In the genomic region with DNA sequence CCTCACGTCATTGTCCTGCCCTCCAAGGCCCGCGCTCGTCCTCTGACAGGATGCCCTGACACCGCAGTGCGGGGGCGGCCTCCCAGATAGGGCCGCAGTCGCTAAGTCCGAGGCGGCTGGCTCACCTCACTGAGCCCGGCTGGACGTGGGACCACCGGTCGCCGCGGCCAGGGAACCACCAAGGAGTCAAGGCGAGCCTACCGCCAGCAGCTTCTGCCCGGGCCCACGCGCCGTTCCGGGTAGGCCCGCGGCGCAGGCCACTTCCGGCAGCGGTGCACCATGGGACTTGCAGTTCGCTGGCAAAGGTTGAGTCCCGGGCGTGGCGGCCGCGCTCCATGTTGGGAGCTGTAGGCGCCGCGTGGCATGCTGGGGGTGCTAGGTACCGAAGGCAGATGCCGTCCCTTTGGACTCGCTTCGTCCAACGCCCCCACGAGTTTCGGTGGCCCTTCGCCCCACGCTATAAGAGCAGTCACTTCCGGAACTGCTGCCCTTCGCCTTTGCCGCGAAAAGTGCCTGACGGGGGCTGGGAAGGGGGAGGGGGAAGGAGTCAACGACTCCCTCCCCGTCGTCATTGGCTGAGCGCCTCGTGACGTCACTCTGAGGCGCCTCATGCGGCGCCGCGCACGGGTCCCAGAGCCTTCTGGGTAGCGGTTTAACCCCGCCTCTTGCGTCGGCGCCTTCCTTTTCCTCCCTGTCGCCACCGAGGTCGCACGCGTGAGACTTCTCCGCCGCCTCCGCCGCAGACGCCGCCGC, we compare ENCODE assay signal across 8 cellular contexts. TPM values are rescaled to one million over a fixed set of nuclear protein-coding genes. Genes with fewer than 3 reads are reported as not detected.
DNase-seq lines count a peak whose midpoint lies in the region; ATAC-seq, FAIRE-seq and TF ChIP-seq lines count a peak whose summit lies in the region.

Gene RPLP2 (plus strand): TSS at position 681 of the 753 bp plus-strand sequence. CDS start 268 bp downstream, outside the sequence.

- intact Hi-C loops in adrenal gland (cut with DNase I) = no loop called here
- intact Hi-C loops in heart right ventricle (cut with DNase I) = loop anchor here in 4 of 10 donors (2.0 to 5.0 kb wide), 2 partner anchors 33 kb away; partner anchors contain the start of genes POLR2L (in 4 of the 4) and TSPAN4 (in 4 of the 4)
- intact Hi-C loops in posterior vena cava (cut with DNase I) = loop anchor here in 1 of 2 donors (10.0 kb wide), 1 partner anchor 65 kb away; the partner anchor contains the start of gene TALDO1
- intact Hi-C loops in upper lobe of right lung (cut with DNase I) = no loop called here

- FAIRE-seq in GM12891 (lab: Jason Lieb, UNC) = peak; percentile 100

- H3K27me3 ChIP-seq in adrenal gland (no peaks in the 10 kb centered on the region), heart right ventricle (no peaks in the 10 kb centered on the region), upper lobe of right lung (no peaks in the 10 kb centered on the region)

- H3K4me3 ChIP-seq in adrenal gland = peak within 1 kb of the TSS; percentile 66 to 96 (median 75)
- H3K4me3 ChIP-seq in heart right ventricle = peak within 1 kb of the TSS; percentile 47 to 99 (median 92)
- H3K4me3 ChIP-seq in upper lobe of right lung = peak within 1 kb of the TSS; percentile 100

- ATAC-seq in HG02852 (IDR thresholded peaks at IDR 0.05; ENCODE audit: unreplicated experiment) (peak; percentile 65), heart right ventricle (peak; percentile 88 to 96 (median 94)), upper lobe of right lung (peak; percentile 92)

- H3K9me3 ChIP-seq in adrenal gland (replicated peaks in 1 of 3) (no peaks in the 10 kb centered on the region), heart right ventricle (no peaks in the 10 kb centered on the region), upper lobe of right lung (no peaks in the 10 kb centered on the region)

- H3K27ac ChIP-seq in adrenal gland = peak within 1 kb of the TSS; percentile 95 to 98 (median 97)
- peak within 1 kb of the TSS; percentile 92 to 99 (median 96) for H3K27ac ChIP-seq in heart right ventricle
- H3K27ac ChIP-seq in upper lobe of right lung = peak within 1 kb of the TSS; percentile 97

- no peak for TF ChIP-seq CTCF in adrenal gland (IDR thresholded peaks at IDR 0.05)
- TF ChIP-seq CTCF in heart right ventricle (IDR thresholded peaks at IDR 0.05) = no peak
- TF ChIP-seq CTCF in upper lobe of right lung (IDR thresholded peaks at IDR 0.05) = no peak

- peak; percentile 92 for TF ChIP-seq POLR2A in GM12891 (IDR thresholded peaks at IDR 0.05; ENCODE audit: low read depth, low read length)
- peak; percentile 87 to 88 for TF ChIP-seq POLR2A in adrenal gland (IDR thresholded peaks at IDR 0.05)

- peaks cover 0 to 26% of the 10 kb centered on the region in 2 donors for H3K36me3 ChIP-seq in adrenal gland (replicated peaks in 1 of 2)
- H3K36me3 ChIP-seq in heart right ventricle = peaks cover 0 to 35% (median 23%) of the 10 kb centered on the region in 9 donors
- H3K36me3 ChIP-seq in upper lobe of right lung = peaks cover 32% of the 10 kb centered on the region

- H3K4me1 ChIP-seq in adrenal gland (replicated peaks in 1 of 2) (peaks cover 25 to 36% of the 10 kb centered on the region in 2 donors), heart right ventricle (peaks cover 8 to 49% (median 36%) of the 10 kb centered on the region in 9 donors), upper lobe of right lung (peaks cover 31% of the 10 kb centered on the region)

- WGBS in adrenal gland, 4 donors = 0 to 1% (median 0%) methylated on average over 6 to 81 of the region's 81 CpGs
- 0 to 1% methylated on average over 78 to 81 of the region's 81 CpGs for WGBS in heart right ventricle, 2 donors

- peak; percentile 99 for DNase-seq in GM12891 (ENCODE audit: insufficient read length, low spot score)
- DNase-seq in NCI-H146 (lab: John Stamatoyannopoulos, UW) = peak; percentile 96
- peak; percentile 93 to 98 (median 96) for DNase-seq in T-helper 1 cell
- DNase-seq in adrenal gland = peak; percentile 98 to 99 (median 98)
- peak; percentile 98 to 99 for DNase-seq in heart right ventricle
- DNase-seq in posterior vena cava (ENCODE audit: low spot score) = peak; percentile 100
- peak; percentile 99 for DNase-seq in upper lobe of right lung

TF ChIP-seq in GM12891, 5 proteins besides CTCF, POLR2A, EP300 and RAD21:
- TF ChIP-seq TAF1 (IDR thresholded peaks at IDR 0.05; ENCODE audit: low read depth, low read length) (peak; percentile 97), PAX5 (IDR thresholded peaks at IDR 0.05; ENCODE audit: insufficient read depth, low read length, severe bottlenecking) (peak; percentile 21), POLR2AphosphoS5 (IDR thresholded peaks at IDR 0.05; ENCODE audit: low read depth, low read length) (peak; percentile 94), POU2F2 (IDR thresholded peaks at IDR 0.05; ENCODE audit: low read depth, low read length) (peak; percentile 42; the same call in 1 of the 2 replicates), SPI1 (IDR thresholded peaks at IDR 0.05; ENCODE audit: low read depth, low read length) (no peak)

RNA-seq across cellular contexts. Expression of gene RPLP2, which starts in this region (rescaled TPM):
- 4,539 TPM for polyA plus RNA-seq in GM12891 (2012; ENCODE audit: low read depth, missing spikeins)
- total RNA-seq in adrenal gland (1,000 to 10,000 TPM in 4 of 8 donors, 100 to 1,000 TPM in 4; 190 to 2,046 (median 1,187) TPM), heart right ventricle (1,000 to 10,000 TPM in 3 of 10 donors, 100 to 1,000 TPM in 7; 765 to 1,177 (median 850) TPM), posterior vena cava (1,000 to 10,000 TPM; 1,286 to 1,386 TPM), upper lobe of right lung (1,548 TPM)
- polyA plus RNA-seq in adrenal gland (1,000 to 10,000 TPM in 2 of 3 donors, 100 to 1,000 TPM in 1; 496 to 2,473 (median 1,460) TPM), heart right ventricle (1,000 to 10,000 TPM; 1,402 to 1,699 TPM)

Comparison
In these comparisons a context has a peak if more than half of its experiments do, and no peak if none do; other contexts are left out.
1. Peak in every context shown above with its lines: DNase-seq, ATAC-seq, H3K4me3 ChIP-seq and H3K27ac ChIP-seq.